Comparison of ENCODE assay signal across 1 cellular context in the genomic region with DNA sequence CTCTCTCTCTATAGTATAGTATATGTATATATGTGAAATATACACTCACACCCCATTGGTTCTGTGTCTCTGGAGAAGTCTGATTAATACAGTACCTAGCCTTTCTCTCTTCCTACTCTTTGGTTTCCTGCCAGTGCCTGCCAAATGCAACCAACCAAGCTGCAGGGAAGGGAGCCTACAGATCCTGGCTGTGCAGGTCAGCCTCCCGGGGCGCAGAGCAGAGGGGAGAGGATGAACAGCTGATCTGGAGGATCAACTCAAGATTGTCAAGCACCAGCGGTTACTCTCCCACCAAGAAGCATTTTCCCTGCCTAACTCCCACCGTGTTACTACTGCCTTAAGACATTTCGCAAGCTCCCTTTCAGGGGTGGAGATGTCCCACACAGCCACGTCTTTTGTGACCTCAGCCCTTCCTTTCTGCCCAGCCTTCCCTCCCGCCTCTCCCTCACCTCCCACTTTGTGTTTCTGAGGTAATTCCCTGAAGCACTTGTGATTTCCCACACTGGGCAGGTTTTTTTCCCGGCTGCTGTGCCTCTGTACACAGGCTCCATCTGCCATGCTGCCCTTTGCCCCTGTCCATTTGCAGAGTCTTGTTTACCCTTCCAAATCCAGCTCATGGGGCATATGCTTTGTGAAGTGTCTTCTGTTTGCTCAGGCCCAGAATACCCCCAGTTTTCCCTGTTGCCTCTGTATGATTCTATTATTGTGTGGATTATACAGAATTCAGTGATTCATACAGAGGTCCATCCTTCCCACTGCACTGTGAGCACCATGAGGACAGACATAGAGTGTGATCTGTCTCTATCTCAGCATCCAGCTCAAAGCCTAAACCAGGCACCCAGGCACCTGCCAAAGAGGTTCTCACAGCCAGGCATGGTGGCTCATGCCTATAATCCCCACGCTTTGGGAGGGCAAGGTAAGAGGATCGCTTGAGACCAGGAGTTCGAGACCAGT.
TF ChIP-seq lines count a peak whose summit lies in the region.

No MANE protein-coding gene starts in this region.

TF ChIP-seq in HepG2, 621 proteins besides CTCF, POLR2A, EP300 and RAD21 (continued from another document and continues in another):
- TF ChIP-seq, protein P1, sequence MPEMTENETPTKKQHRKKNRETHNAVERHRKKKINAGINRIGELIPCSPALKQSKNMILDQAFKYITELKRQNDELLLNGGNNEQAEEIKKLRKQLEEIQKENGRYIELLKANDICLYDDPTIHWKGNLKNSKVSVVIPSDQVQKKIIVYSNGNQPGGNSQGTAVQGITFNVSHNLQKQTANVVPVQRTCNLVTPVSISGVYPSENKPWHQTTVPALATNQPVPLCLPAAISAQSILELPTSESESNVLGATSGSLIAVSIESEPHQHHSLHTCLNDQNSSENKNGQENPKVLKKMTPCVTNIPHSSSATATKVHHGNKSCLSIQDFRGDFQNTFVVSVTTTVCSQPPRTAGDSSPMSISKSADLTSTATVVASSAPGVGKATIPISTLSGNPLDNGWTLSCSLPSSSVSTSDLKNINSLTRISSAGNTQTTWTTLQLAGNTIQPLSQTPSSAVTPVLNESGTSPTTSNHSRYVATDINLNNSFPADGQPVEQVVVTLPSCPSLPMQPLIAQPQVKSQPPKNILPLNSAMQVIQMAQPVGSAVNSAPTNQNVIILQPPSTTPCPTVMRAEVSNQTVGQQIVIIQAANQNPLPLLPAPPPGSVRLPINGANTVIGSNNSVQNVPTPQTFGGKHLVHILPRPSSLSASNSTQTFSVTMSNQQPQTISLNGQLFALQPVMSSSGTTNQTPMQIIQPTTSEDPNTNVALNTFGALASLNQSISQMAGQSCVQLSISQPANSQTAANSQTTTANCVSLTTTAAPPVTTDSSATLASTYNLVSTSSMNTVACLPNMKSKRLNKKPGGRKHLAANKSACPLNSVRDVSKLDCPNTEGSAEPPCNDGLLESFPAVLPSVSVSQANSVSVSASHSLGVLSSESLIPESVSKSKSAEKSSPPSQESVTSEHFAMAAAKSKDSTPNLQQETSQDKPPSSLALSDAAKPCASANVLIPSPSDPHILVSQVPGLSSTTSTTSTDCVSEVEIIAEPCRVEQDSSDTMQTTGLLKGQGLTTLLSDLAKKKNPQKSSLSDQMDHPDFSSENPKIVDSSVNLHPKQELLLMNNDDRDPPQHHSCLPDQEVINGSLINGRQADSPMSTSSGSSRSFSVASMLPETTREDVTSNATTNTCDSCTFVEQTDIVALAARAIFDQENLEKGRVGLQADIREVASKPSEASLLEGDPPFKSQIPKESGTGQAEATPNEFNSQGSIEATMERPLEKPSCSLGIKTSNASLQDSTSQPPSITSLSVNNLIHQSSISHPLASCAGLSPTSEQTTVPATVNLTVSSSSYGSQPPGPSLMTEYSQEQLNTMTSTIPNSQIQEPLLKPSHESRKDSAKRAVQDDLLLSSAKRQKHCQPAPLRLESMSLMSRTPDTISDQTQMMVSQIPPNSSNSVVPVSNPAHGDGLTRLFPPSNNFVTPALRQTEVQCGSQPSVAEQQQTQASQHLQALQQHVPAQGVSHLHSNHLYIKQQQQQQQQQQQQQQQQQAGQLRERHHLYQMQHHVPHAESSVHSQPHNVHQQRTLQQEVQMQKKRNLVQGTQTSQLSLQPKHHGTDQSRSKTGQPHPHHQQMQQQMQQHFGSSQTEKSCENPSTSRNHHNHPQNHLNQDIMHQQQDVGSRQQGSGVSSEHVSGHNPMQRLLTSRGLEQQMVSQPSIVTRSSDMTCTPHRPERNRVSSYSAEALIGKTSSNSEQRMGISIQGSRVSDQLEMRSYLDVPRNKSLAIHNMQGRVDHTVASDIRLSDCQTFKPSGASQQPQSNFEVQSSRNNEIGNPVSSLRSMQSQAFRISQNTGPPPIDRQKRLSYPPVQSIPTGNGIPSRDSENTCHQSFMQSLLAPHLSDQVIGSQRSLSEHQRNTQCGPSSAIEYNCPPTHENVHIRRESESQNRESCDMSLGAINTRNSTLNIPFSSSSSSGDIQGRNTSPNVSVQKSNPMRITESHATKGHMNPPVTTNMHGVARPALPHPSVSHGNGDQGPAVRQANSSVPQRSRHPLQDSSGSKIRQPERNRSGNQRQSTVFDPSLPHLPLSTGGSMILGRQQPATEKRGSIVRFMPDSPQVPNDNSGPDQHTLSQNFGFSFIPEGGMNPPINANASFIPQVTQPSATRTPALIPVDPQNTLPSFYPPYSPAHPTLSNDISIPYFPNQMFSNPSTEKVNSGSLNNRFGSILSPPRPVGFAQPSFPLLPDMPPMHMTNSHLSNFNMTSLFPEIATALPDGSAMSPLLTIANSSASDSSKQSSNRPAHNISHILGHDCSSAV (CRISPR knock-in tag; IDR thresholded peaks at IDR 0.05; ENCODE audit: borderline replicate concordance): no peak
- peak; percentile 87 for TF ChIP-seq RXRB (CRISPR knock-in tag; IDR thresholded peaks at IDR 0.05; ENCODE audit: borderline replicate concordance)
- TF ChIP-seq ZNF430 (CRISPR knock-in tag; IDR thresholded peaks at IDR 0.05): 0 out of 2 replicates have a peak, but pooled peaks have one; percentile 65
- no peak for TF ChIP-seq PCBP1 (IDR thresholded peaks at IDR 0.05; ENCODE audit: borderline replicate concordance, low read depth, low read length)
- TF ChIP-seq, protein P2, sequence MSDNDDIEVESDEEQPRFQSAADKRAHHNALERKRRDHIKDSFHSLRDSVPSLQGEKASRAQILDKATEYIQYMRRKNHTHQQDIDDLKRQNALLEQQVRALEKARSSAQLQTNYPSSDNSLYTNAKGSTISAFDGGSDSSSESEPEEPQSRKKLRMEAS (IDR thresholded peaks at IDR 0.05): peak; percentile 86
- TF ChIP-seq SNRNP70 (IDR thresholded peaks at IDR 0.05; ENCODE audit: low read depth, low read length): no peak
- TF ChIP-seq NFIC (IDR thresholded peaks at IDR 0.05; ENCODE audit: low read length): peak; percentile 85
- peak; percentile 67 for TF ChIP-seq RCOR2 (CRISPR knock-in tag; IDR thresholded peaks at IDR 0.05)
- TF ChIP-seq CEBPB (IDR thresholded peaks at IDR 0.05; ENCODE audit: borderline replicate concordance, low read depth, low read length): peak; percentile 23; the same call in 1 of the 2 replicates
- TF ChIP-seq EHMT2 (IDR thresholded peaks at IDR 0.05; ENCODE audit: borderline replicate concordance, low read depth, low read length): peak; percentile 88
- TF ChIP-seq, protein P3, sequence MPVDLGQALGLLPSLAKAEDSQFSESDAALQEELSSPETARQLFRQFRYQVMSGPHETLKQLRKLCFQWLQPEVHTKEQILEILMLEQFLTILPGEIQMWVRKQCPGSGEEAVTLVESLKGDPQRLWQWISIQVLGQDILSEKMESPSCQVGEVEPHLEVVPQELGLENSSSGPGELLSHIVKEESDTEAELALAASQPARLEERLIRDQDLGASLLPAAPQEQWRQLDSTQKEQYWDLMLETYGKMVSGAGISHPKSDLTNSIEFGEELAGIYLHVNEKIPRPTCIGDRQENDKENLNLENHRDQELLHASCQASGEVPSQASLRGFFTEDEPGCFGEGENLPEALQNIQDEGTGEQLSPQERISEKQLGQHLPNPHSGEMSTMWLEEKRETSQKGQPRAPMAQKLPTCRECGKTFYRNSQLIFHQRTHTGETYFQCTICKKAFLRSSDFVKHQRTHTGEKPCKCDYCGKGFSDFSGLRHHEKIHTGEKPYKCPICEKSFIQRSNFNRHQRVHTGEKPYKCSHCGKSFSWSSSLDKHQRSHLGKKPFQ (CRISPR knock-in tag; IDR thresholded peaks at IDR 0.05; ENCODE audit: insufficient replicate concordance): peak; percentile 34
- no peak for TF ChIP-seq ZNF235 (CRISPR knock-in tag; IDR thresholded peaks at IDR 0.05; ENCODE audit: borderline replicate concordance)
- TF ChIP-seq, protein P4, sequence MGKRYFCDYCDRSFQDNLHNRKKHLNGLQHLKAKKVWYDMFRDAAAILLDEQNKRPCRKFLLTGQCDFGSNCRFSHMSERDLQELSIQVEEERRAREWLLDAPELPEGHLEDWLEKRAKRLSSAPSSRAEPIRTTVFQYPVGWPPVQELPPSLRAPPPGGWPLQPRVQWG (CRISPR knock-in tag; IDR thresholded peaks at IDR 0.05; ENCODE audit: borderline replicate concordance, low read depth): no peak
- no peak for TF ChIP-seq SIX1 (CRISPR knock-in tag; IDR thresholded peaks at IDR 0.05; ENCODE audit: borderline replicate concordance)
- peak; percentile 85 for TF ChIP-seq MED1 (CRISPR knock-in tag; IDR thresholded peaks at IDR 0.05)
- peak; percentile 88 for TF ChIP-seq SAP130 (CRISPR knock-in tag; IDR thresholded peaks at IDR 0.05; ENCODE audit: low read depth)
- peak; percentile 96 for TF ChIP-seq FOXO1 (CRISPR knock-in tag; IDR thresholded peaks at IDR 0.05)
- TF ChIP-seq XRCC5 (optimal IDR thresholded peaks at IDR 0.05; ENCODE audit: low read length): peak; percentile 91
- TF ChIP-seq ZBTB20 (CRISPR knock-in tag; IDR thresholded peaks at IDR 0.05; ENCODE audit: borderline replicate concordance, low read depth): peak; percentile 82
- peak; percentile 87 for TF ChIP-seq ZNF792 (CRISPR knock-in tag; IDR thresholded peaks at IDR 0.05)
- no peak for TF ChIP-seq RFX5 (IDR thresholded peaks at IDR 0.05; ENCODE audit: low read depth, low read length)
- TF ChIP-seq, protein P5, sequence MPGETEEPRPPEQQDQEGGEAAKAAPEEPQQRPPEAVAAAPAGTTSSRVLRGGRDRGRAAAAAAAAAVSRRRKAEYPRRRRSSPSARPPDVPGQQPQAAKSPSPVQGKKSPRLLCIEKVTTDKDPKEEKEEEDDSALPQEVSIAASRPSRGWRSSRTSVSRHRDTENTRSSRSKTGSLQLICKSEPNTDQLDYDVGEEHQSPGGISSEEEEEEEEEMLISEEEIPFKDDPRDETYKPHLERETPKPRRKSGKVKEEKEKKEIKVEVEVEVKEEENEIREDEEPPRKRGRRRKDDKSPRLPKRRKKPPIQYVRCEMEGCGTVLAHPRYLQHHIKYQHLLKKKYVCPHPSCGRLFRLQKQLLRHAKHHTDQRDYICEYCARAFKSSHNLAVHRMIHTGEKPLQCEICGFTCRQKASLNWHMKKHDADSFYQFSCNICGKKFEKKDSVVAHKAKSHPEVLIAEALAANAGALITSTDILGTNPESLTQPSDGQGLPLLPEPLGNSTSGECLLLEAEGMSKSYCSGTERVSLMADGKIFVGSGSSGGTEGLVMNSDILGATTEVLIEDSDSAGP (CRISPR knock-in tag; IDR thresholded peaks at IDR 0.05; ENCODE audit: borderline replicate concordance): peak; percentile 76; the same call in 1 of the 2 replicates
- 0 out of 2 replicates have a peak, but pooled peaks have one; percentile 6 for TF ChIP-seq STAG1 (CRISPR knock-in tag; IDR thresholded peaks at IDR 0.05)
- peak; percentile 78; the same call in 1 of the 2 replicates for TF ChIP-seq ERF (CRISPR knock-in tag; IDR thresholded peaks at IDR 0.05)
- TF ChIP-seq MEF2D (CRISPR knock-in tag; IDR thresholded peaks at IDR 0.05): peak; percentile 94
- TF ChIP-seq, protein P6, sequence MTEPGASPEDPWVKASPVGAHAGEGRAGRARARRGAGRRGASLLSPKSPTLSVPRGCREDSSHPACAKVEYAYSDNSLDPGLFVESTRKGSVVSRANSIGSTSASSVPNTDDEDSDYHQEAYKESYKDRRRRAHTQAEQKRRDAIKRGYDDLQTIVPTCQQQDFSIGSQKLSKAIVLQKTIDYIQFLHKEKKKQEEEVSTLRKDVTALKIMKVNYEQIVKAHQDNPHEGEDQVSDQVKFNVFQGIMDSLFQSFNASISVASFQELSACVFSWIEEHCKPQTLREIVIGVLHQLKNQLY (CRISPR knock-in tag; IDR thresholded peaks at IDR 0.05): peak; percentile 74; the same call in 1 of the 2 replicates
- TF ChIP-seq CREM (IDR thresholded peaks at IDR 0.05): peak; percentile 84
- no peak for TF ChIP-seq CREM (CRISPR knock-in tag; IDR thresholded peaks at IDR 0.05)
- TF ChIP-seq SRF (IDR thresholded peaks at IDR 0.05; ENCODE audit: low read depth, low read length): peak; percentile 56; the same call in 1 of the 2 replicates
- no peak for TF ChIP-seq RFXAP (CRISPR knock-in tag; IDR thresholded peaks at IDR 0.05; ENCODE audit: borderline replicate concordance)
- TF ChIP-seq IRF2 (CRISPR knock-in tag; IDR thresholded peaks at IDR 0.05): peak; percentile 86; the same call in 1 of the 2 replicates
- peak; percentile 28 for TF ChIP-seq TEAD3 (CRISPR knock-in tag; optimal IDR thresholded peaks at IDR 0.05; ENCODE audit: borderline replicate concordance)
- no peak for TF ChIP-seq ZNF775 (CRISPR knock-in tag; IDR thresholded peaks at IDR 0.05; ENCODE audit: borderline replicate concordance)
- TF ChIP-seq, protein P7, sequence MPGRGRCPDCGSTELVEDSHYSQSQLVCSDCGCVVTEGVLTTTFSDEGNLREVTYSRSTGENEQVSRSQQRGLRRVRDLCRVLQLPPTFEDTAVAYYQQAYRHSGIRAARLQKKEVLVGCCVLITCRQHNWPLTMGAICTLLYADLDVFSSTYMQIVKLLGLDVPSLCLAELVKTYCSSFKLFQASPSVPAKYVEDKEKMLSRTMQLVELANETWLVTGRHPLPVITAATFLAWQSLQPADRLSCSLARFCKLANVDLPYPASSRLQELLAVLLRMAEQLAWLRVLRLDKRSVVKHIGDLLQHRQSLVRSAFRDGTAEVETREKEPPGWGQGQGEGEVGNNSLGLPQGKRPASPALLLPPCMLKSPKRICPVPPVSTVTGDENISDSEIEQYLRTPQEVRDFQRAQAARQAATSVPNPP (CRISPR knock-in tag; IDR thresholded peaks at IDR 0.05): 0 out of 2 replicates have a peak, but pooled peaks have one; percentile 57
- TF ChIP-seq, protein P8, sequence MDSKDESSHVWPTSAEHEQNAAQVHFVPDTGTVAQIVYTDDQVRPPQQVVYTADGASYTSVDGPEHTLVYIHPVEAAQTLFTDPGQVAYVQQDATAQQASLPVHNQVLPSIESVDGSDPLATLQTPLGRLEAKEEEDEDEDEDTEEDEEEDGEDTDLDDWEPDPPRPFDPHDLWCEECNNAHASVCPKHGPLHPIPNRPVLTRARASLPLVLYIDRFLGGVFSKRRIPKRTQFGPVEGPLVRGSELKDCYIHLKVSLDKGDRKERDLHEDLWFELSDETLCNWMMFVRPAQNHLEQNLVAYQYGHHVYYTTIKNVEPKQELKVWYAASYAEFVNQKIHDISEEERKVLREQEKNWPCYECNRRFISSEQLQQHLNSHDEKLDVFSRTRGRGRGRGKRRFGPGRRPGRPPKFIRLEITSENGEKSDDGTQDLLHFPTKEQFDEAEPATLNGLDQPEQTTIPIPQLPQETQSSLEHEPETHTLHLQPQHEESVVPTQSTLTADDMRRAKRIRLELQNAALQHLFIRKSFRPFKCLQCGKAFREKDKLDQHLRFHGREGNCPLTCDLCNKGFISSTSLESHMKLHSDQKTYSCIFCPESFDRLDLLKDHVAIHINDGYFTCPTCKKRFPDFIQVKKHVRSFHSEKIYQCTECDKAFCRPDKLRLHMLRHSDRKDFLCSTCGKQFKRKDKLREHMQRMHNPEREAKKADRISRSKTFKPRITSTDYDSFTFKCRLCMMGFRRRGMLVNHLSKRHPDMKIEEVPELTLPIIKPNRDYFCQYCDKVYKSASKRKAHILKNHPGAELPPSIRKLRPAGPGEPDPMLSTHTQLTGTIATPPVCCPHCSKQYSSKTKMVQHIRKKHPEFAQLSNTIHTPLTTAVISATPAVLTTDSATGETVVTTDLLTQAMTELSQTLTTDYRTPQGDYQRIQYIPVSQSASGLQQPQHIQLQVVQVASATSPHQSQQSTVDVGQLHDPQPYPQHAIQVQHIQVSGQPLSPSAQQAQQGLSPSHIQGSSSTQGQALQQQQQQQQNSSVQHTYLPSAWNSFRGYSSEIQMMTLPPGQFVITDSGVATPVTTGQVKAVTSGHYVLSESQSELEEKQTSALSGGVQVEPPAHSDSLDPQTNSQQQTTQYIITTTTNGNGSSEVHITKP (CRISPR knock-in tag; IDR thresholded peaks at IDR 0.05; ENCODE audit: low read depth): peak; percentile 58; the same call in 1 of the 2 replicates
- TF ChIP-seq DMAP1 (CRISPR knock-in tag; IDR thresholded peaks at IDR 0.05): no peak
- peak; percentile 82 for TF ChIP-seq ZMYM3 (CRISPR knock-in tag; IDR thresholded peaks at IDR 0.05)
- TF ChIP-seq ZNF205 (CRISPR knock-in tag; IDR thresholded peaks at IDR 0.05): 0 out of 2 replicates have a peak, but pooled peaks have one; percentile 65
- TF ChIP-seq TOPORS (CRISPR knock-in tag; IDR thresholded peaks at IDR 0.05): 0 out of 2 replicates have a peak, but pooled peaks have one; percentile 28
